In genomic region chr17:8606415-8606814, GRCh38 we compare ENCODE assay signal across 14 cellular contexts. TPM values are rescaled to one million over a fixed set of nuclear protein-coding genes. Genes with fewer than 3 reads are reported as not detected.
DNase-seq lines count a peak whose midpoint lies in the region; ATAC-seq and TF ChIP-seq lines count a peak whose summit lies in the region.
"Had no signal": no experiment of that assay in that cellular context is flagged by ENCODE, and none has a peak within 500 bp of the region (broad histone marks: within the 10 kb centered on the region; RNA-seq: fewer than 3 reads in every experiment).

No MANE protein-coding gene starts in this region.

- no peak overlapping the region for H3K4me3 Mint-ChIP-seq in CD14-positive monocyte

- no peak for TF ChIP-seq CTCF in HEK293 (tag by site-specific recombination; IDR thresholded peaks at IDR 0.05)
- TF ChIP-seq CTCF in CD14-positive monocyte (IDR thresholded peaks at IDR 0.05), result no peak

- H3K4me1 Mint-ChIP-seq in CD14-positive monocyte, result no peaks in the 10 kb centered on the region

- H3K27ac Mint-ChIP-seq in CD14-positive monocyte, result no peak overlapping the region

- H3K4me3 ChIP-seq in HEK293 (ENCODE audit: low read depth, low read length), result no peak overlapping the region
- no peak overlapping the region for H3K4me3 ChIP-seq in SK-N-MC
- H3K4me3 ChIP-seq: HAP-1, K562, mucosa of descending colon had no signal

- DNase-seq in SK-N-MC (ENCODE audit: low read depth, low spot score) (no peak), left ventricle myocardium superior (no peak), sciatic nerve (ENCODE audit: low spot score) (no peak), NCI-H510A treated with DMSO at 0.1 percent for 48 hours (lab: John Stamatoyannopoulos, UW) (no peak), epidermal melanocyte (ENCODE audit: insufficient read length, low spot score) (no peak), CD14-positive monocyte (ENCODE audit: low spot score) (no peak), DMS53 (lab: John Stamatoyannopoulos, UW) (no peak)
- DNase-seq: Calu3; effector memory CD4-positive, alpha-beta T cell; WERI-Rb-1 had no signal

- H3K9me3 ChIP-seq in HEK293 (ENCODE audit: control insufficient read depth, insufficient read depth, low read depth, low read length) (no peaks in the 10 kb centered on the region), SK-N-MC (ENCODE audit: low read depth, low read length) (no peaks in the 10 kb centered on the region)
- H3K9me3 ChIP-seq: HAP-1, mucosa of descending colon had no signal

- POLR2A ChIA-PET in HEK293 (lab: Yijun Ruan, JAX), result interaction anchor here (1.6 to 1.9 kb wide), 2 partner anchors 24 kb away, joined by 3 to 6 read pairs; partner anchors contain the start of gene MYH10

- intact Hi-C loops in left ventricle myocardium superior (cut with micrococcal nuclease) (no loop called here), sciatic nerve (cut with DNase I) (no loop called here), CD14-positive monocyte (cut with micrococcal nuclease) (loop anchor here in 1 of 2 donors (10.0 kb wide), 1 partner anchor 1532 kb away; no protein-coding TSS in a partner anchor)

- ATAC-seq in left ventricle myocardium superior (peak; percentile 84), sciatic nerve (peak; percentile 39)
- ATAC-seq: K562, mucosa of descending colon had no signal

- H3K4me1 ChIP-seq in HEK293 (ENCODE audit: control insufficient read depth, insufficient read depth, low read length), result peaks cover 31% of the 10 kb centered on the region

- peaks cover 0 to 12% (median 2%) of the 10 kb centered on the region in 7 donors for H3K9me3 Mint-ChIP-seq in CD14-positive monocyte

- H3K36me3 ChIP-seq in HEK293 (ENCODE audit: control insufficient read depth in 2 of 2, insufficient read depth in 1 of 2, low read length in 2 of 2) (peaks cover 23% of the 10 kb centered on the region in 2 experiments), SK-N-MC (ENCODE audit: insufficient read depth, low read length) (peaks cover 38% of the 10 kb centered on the region)

- CTCF ChIA-PET in HEK293 (lab: Yijun Ruan, JAX), result interaction anchor here (0.6 kb wide), 1 partner anchor 24 kb away, joined by 4 read pairs; the partner anchor contains the start of gene MYH10

- H3K27ac ChIP-seq in HEK293 (ENCODE audit: extremely low read depth, low read depth, low read length), result peak overlapping the region; percentile 29; the same call in 1 of the 2 replicates
- peak overlapping the region; percentile 65 for H3K27ac ChIP-seq in SK-N-MC
- H3K27ac ChIP-seq: WERI-Rb-1 had no signal

- H3K9ac ChIP-seq in SK-N-MC (ENCODE audit: insufficient read length), result peak overlapping the region; percentile 16

- H3K27me3 Mint-ChIP-seq in CD14-positive monocyte (ENCODE audit: low read depth in 3 of 3), result peaks cover 2 to 11% (median 11%) of the 10 kb centered on the region in 3 donors

- H3K36me3 Mint-ChIP-seq in CD14-positive monocyte, result no peaks in the 10 kb centered on the region

TF ChIP-seq in HEK293, 187 proteins besides CTCF, POLR2A, EP300 and RAD21:
- TF ChIP-seq ZNF132 (tag by site-specific recombination; IDR thresholded peaks at IDR 0.05; ENCODE audit: borderline replicate concordance) (no peak), MEIS1 (CRISPR knock-in tag; IDR thresholded peaks at IDR 0.05; ENCODE audit: borderline replicate concordance) (no peak), ZNF341 (tag by site-specific recombination; IDR thresholded peaks at IDR 0.05; ENCODE audit: low read depth) (0 out of 2 replicates have a peak, but pooled peaks have one; percentile 34), ZBTB26 (tag by site-specific recombination; optimal IDR thresholded peaks at IDR 0.05) (no peak), ZBTB17 (tag by site-specific recombination; IDR thresholded peaks at IDR 0.05) (no peak), ZNF302 (tag by site-specific recombination; IDR thresholded peaks at IDR 0.05; ENCODE audit: low read depth) (no peak), ZSCAN4 (tag by site-specific recombination; IDR thresholded peaks at IDR 0.05) (no peak), ZNF362 (tag by site-specific recombination; IDR thresholded peaks at IDR 0.05) (no peak), IKZF3 (tag by site-specific recombination; IDR thresholded peaks at IDR 0.05) (no peak), ZNF133 (tag by site-specific recombination; IDR thresholded peaks at IDR 0.05) (no peak), AEBP2 (tag by site-specific recombination; IDR thresholded peaks at IDR 0.05; ENCODE audit: borderline replicate concordance) (no peak), ELK4 (IDR thresholded peaks at IDR 0.05; ENCODE audit: borderline replicate concordance, low read depth, low read length) (no peak), GLIS2 (tag by site-specific recombination; IDR thresholded peaks at IDR 0.05) (no peak), ZNF768 (tag by site-specific recombination; IDR thresholded peaks at IDR 0.05) (no peak), ZNF140 (tag by site-specific recombination; IDR thresholded peaks at IDR 0.05) (no peak), MZF1 (tag by site-specific recombination; IDR thresholded peaks at IDR 0.05; ENCODE audit: borderline replicate concordance) (peak; percentile 45; the same call in 1 of the 2 replicates), ZNF548 (tag by site-specific recombination; IDR thresholded peaks at IDR 0.05) (no peak), ZIC2 (tag by site-specific recombination; IDR thresholded peaks at IDR 0.05) (no peak), ZNF776 (tag by site-specific recombination; IDR thresholded peaks at IDR 0.05; ENCODE audit: borderline replicate concordance) (no peak), GLIS1 (tag by site-specific recombination; IDR thresholded peaks at IDR 0.05) (peak; percentile 53; the same call in 1 of the 2 replicates), ZNF76 (tag by site-specific recombination; IDR thresholded peaks at IDR 0.05; ENCODE audit: borderline replicate concordance, low read depth) (no peak), ZNF354C (tag by site-specific recombination; IDR thresholded peaks at IDR 0.05; ENCODE audit: borderline replicate concordance, low read depth) (no peak)

RNA-seq across cellular contexts. Expression of gene MYH10, which starts 24.1 kb away (rescaled TPM):
- 36.6 TPM for total RNA-seq in left ventricle myocardium superior
- total RNA-seq in sciatic nerve, result 75.7 TPM
- polyA plus RNA-seq in CD14-positive monocyte, result under 1 TPM; 0.42 to 0.65 TPM
